ENCODE assay signal across 1 cellular context in genomic region chr20:46636514-46636913, GRCh38.
TF ChIP-seq lines count a peak whose summit lies in the region.

No MANE protein-coding gene starts in this region.

TF ChIP-seq in HepG2, 621 proteins besides CTCF, POLR2A, EP300 and RAD21:
- TF ChIP-seq PHF21A (CRISPR knock-in tag; IDR thresholded peaks at IDR 0.05) (peak; percentile 30; the same call in 1 of the 2 replicates), ZNF563 (CRISPR knock-in tag; IDR thresholded peaks at IDR 0.05) (no peak), ZSCAN31 (CRISPR knock-in tag; IDR thresholded peaks at IDR 0.05; ENCODE audit: low read depth) (no peak), RBM22 (optimal IDR thresholded peaks at IDR 0.05; ENCODE audit: low read length) (peak; percentile 45), ZNF281 (CRISPR knock-in tag; IDR thresholded peaks at IDR 0.05; ENCODE audit: borderline replicate concordance) (0 out of 2 replicates have a peak, but pooled peaks have one; percentile 7), MAFG (CRISPR knock-in tag; IDR thresholded peaks at IDR 0.05) (no peak), ZNF737 (CRISPR knock-in tag; IDR thresholded peaks at IDR 0.05; ENCODE audit: borderline replicate concordance) (no peak), ZNF629 (CRISPR knock-in tag; conservative IDR thresholded peaks at IDR 0.05) (peak; percentile 22; the same call in 1 of the 2 replicates), U2AF2 (IDR thresholded peaks at IDR 0.05; ENCODE audit: low read depth, low read length) (0 out of 2 replicates have a peak, but pooled peaks have one; percentile 44), ZNF816 (CRISPR knock-in tag; IDR thresholded peaks at IDR 0.05; ENCODE audit: borderline replicate concordance) (no peak), KDM1A (CRISPR knock-in tag; IDR thresholded peaks at IDR 0.05) (0 out of 2 replicates have a peak, but pooled peaks have one; percentile 3)
- TF ChIP-seq, protein P1, sequence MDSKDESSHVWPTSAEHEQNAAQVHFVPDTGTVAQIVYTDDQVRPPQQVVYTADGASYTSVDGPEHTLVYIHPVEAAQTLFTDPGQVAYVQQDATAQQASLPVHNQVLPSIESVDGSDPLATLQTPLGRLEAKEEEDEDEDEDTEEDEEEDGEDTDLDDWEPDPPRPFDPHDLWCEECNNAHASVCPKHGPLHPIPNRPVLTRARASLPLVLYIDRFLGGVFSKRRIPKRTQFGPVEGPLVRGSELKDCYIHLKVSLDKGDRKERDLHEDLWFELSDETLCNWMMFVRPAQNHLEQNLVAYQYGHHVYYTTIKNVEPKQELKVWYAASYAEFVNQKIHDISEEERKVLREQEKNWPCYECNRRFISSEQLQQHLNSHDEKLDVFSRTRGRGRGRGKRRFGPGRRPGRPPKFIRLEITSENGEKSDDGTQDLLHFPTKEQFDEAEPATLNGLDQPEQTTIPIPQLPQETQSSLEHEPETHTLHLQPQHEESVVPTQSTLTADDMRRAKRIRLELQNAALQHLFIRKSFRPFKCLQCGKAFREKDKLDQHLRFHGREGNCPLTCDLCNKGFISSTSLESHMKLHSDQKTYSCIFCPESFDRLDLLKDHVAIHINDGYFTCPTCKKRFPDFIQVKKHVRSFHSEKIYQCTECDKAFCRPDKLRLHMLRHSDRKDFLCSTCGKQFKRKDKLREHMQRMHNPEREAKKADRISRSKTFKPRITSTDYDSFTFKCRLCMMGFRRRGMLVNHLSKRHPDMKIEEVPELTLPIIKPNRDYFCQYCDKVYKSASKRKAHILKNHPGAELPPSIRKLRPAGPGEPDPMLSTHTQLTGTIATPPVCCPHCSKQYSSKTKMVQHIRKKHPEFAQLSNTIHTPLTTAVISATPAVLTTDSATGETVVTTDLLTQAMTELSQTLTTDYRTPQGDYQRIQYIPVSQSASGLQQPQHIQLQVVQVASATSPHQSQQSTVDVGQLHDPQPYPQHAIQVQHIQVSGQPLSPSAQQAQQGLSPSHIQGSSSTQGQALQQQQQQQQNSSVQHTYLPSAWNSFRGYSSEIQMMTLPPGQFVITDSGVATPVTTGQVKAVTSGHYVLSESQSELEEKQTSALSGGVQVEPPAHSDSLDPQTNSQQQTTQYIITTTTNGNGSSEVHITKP (CRISPR knock-in tag; IDR thresholded peaks at IDR 0.05; ENCODE audit: low read depth) = no peak
